ENCODE assay signal across 26 cellular contexts in the genomic region with DNA sequence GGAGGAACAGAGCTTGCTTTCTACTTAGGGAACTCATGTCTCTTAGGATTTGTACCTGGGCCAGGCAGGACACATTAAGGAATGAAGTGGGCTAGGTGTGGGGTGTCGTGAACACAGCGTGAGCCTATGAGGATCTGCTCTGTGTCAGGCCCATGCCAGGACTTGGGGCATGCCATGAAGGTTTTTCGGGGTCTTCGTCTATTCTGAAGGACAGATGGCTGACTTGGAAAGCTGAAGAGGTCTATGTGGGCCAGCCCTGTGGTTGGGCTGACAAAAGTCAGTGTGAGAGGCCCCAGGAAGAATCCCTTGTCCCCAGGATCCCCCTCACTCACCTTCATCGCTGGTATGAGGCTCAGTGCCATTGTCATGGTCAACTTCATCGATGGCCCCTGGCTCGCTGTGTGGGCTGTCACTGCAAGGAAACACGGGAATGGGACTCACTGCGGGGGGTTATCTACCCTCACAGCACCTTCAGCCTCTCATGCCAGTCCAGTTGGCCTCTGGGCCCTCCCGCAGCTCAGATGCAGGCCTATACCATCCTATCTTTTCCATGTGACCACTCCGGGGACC.
"Had no signal": no experiment of that assay in that cellular context is flagged by ENCODE, and none has a peak within 500 bp of the region (broad histone marks: within the 10 kb centered on the region; RNA-seq: fewer than 3 reads in every experiment).

No MANE protein-coding gene starts in this region.

- H3K27ac ChIP-seq: left lung, lower lobe of right lung, ovary, suprapubic skin, thoracic aorta, tibial artery, uterus had no signal

- H3K4me1 Mint-ChIP-seq: immature natural killer cell; mesothelial cell of epicardium; naive B cell; natural killer cell; stimulated activated effector memory CD8-positive, alpha-beta T cell treated with anti-CD3 and anti-CD28 coated beads, Interleukin-12 subunit alpha, Interleukin-12 subunit beta, amount 100 ng/mL, for 72 hours had no signal

- ATAC-seq: left colon; left lung; lower lobe of right lung; natural killer cell; right cardiac atrium; sciatic nerve; stimulated activated effector memory CD8-positive, alpha-beta T cell treated with anti-CD3 and anti-CD28 coated beads, Interleukin-12 subunit alpha, Interleukin-12 subunit beta, amount 100 ng/mL, for 72 hours had no signal

- H3K9me3 Mint-ChIP-seq: immature natural killer cell; mesothelial cell of epicardium; natural killer cell; stimulated activated effector memory CD8-positive, alpha-beta T cell treated with anti-CD3 and anti-CD28 coated beads, Interleukin-12 subunit alpha, Interleukin-12 subunit beta, amount 100 ng/mL, for 72 hours; stimulated activated naive CD8-positive, alpha-beta T cell treated with anti-CD3 and anti-CD28 coated beads, Interleukin-15, Interleukin-2, amounts not matched to agents 100 ng/mL and 50 ng/mL, for 24 hours; type B pancreatic cell had no signal

- H3K27ac Mint-ChIP-seq: immature natural killer cell; mesothelial cell of epicardium; natural killer cell; nephron progenitor cell; progenitor cell of endocrine pancreas; stimulated activated effector memory CD8-positive, alpha-beta T cell treated with anti-CD3 and anti-CD28 coated beads, Interleukin-12 subunit alpha, Interleukin-12 subunit beta, amount 100 ng/mL, for 72 hours; stimulated activated naive CD8-positive, alpha-beta T cell treated with anti-CD3 and anti-CD28 coated beads, Interleukin-15, Interleukin-2, amounts not matched to agents 100 ng/mL and 50 ng/mL, for 24 hours; type B pancreatic cell had no signal

- H3K27me3 Mint-ChIP-seq: progenitor cell of endocrine pancreas; stimulated activated naive CD8-positive, alpha-beta T cell treated with anti-CD3 and anti-CD28 coated beads, Interleukin-15, Interleukin-2, amounts not matched to agents 100 ng/mL and 50 ng/mL, for 24 hours; type B pancreatic cell had no signal

- H3K4me3 ChIP-seq: left lung, lower lobe of right lung, ovary, skin epidermis, suprapubic skin, thoracic aorta, tibial artery, uterus had no signal

- H3K9me3 ChIP-seq: left lung, lower lobe of right lung, ovary, suprapubic skin, thoracic aorta, tibial artery, uterus had no signal

- H3K4me1 ChIP-seq: left lung, lower lobe of right lung, suprapubic skin, tibial artery, uterus had no signal

- H3K27me3 ChIP-seq: left lung, ovary, suprapubic skin, tibial artery, uterus had no signal

- H3K36me3 Mint-ChIP-seq: natural killer cell; stimulated activated effector memory CD8-positive, alpha-beta T cell treated with anti-CD3 and anti-CD28 coated beads, Interleukin-12 subunit alpha, Interleukin-12 subunit beta, amount 100 ng/mL, for 72 hours had no signal

- H3K4me3 Mint-ChIP-seq: immature natural killer cell; mesothelial cell of epicardium; naive B cell; natural killer cell; nephron progenitor cell; stimulated activated effector memory CD8-positive, alpha-beta T cell treated with anti-CD3 and anti-CD28 coated beads, Interleukin-12 subunit alpha, Interleukin-12 subunit beta, amount 100 ng/mL, for 72 hours; stimulated activated naive CD8-positive, alpha-beta T cell treated with anti-CD3 and anti-CD28 coated beads, Interleukin-15, Interleukin-2, amounts not matched to agents 100 ng/mL and 50 ng/mL, for 24 hours; type B pancreatic cell had no signal

- DNase-seq: hypothalamus; immature natural killer cell; kidney; left colon; left lung; lower lobe of right lung; mammary epithelial cell; mesenchymal stem cell; naive B cell; natural killer cell; nephron progenitor cell; ovary; right cardiac atrium; stimulated activated CD4-positive, alpha-beta T cell treated with anti-CD3 and anti-CD28 coated beads, Interleukin-4, amount 100 ng/mL, for 24 hours; stimulated activated naive CD4-positive, alpha-beta T cell; tibial artery; uterus had no signal

- H3K36me3 ChIP-seq: lower lobe of right lung, ovary, thoracic aorta, uterus had no signal
